Comparison of ENCODE assay signal across 10 cellular contexts in genomic region chr2:38835015-38835601, GRCh38. TPM values are rescaled to one million over a fixed set of nuclear protein-coding genes. Genes with fewer than 3 reads are reported as not detected.
DNase-seq lines count a peak whose midpoint lies in the region; ATAC-seq and TF ChIP-seq lines count a peak whose summit lies in the region.
"Had no signal": no experiment of that assay in that cellular context is flagged by ENCODE, and none has a peak within 500 bp of the region (broad histone marks: within the 10 kb centered on the region; RNA-seq: fewer than 3 reads in every experiment).

No MANE protein-coding gene starts in this region.

- no peak overlapping the region for H2BK120ac ChIP-seq in H9 (ENCODE audit: low read depth, low read length, poor library complexity, severe bottlenecking)

- peak overlapping the region in 5 of 11 experiments; percentile 49 to 78 (median 66); a peak in 10 of 22 replicates for H3K4me2 ChIP-seq in BLaER1 treated with 17β-estradiol and CSF1 and Interleukin-3, amounts not matched to agents 10 nM and 100 nM
- H3K4me2 ChIP-seq in H9 (ENCODE audit: insufficient read depth, insufficient read length, low read length), result no peak overlapping the region

- H3K4ac ChIP-seq in H9 (ENCODE audit: low read depth, low read length), result no peak overlapping the region

- H3K4me3 Mint-ChIP-seq in H9 (no peak overlapping the region), glutamatergic neuron (ENCODE audit: unreplicated experiment) (no peak overlapping the region)
- H3K4me3 Mint-ChIP-seq: stimulated activated naive CD8-positive, alpha-beta T cell treated with anti-CD3 and anti-CD28 coated beads, Interleukin-15, Interleukin-2, amounts not matched to agents 100 ng/mL and 50 ng/mL, for 24 hours had no signal

- no peak for DNase-seq in H9
- peak; percentile 14 for DNase-seq in SK-N-DZ (ENCODE audit: low spot score)
- no peak for DNase-seq in glutamatergic neuron
- DNase-seq in ovary, result no peak
- no peak for DNase-seq in NCI-H1092 treated with DMSO at 0.1 percent for 48 hours (lab: John Stamatoyannopoulos, UW)
- no peak for DNase-seq in ascending aorta (ENCODE audit: low spot score in 2 of 2)
- DNase-seq: activated CD4-positive, CD25-positive, alpha-beta regulatory T cell treated with anti-CD3 and anti-CD28 coated beads, Interleukin-2, amount 50 U/mL, for 72 hours had no signal

- no peak for ATAC-seq in GM21737 (IDR thresholded peaks at IDR 0.05; ENCODE audit: unreplicated experiment)

- no peak overlapping the region for H3K14ac ChIP-seq in H9 (ENCODE audit: insufficient read depth, low read length)

- H3K36me3 Mint-ChIP-seq in H9 (ENCODE audit: insufficient read depth in 1 of 3, low read depth in 3 of 3) (peaks cover 5 to 44% (median 18%) of the 10 kb centered on the region in 3 experiments; a peak in 6 of 7 replicates), glutamatergic neuron (ENCODE audit: unreplicated experiment) (no peaks in the 10 kb centered on the region)

- H4K5ac ChIP-seq in H9 (ENCODE audit: insufficient read length, low read depth, low read length), result no peak overlapping the region

- no peak overlapping the region for H2BK12ac ChIP-seq in H9 (ENCODE audit: insufficient read length, low read depth, low read length)

- no peak overlapping the region for H3T11ph ChIP-seq in H9 (ENCODE audit: low read length)

- peaks cover 0 to 88% (median 18%) of the 10 kb centered on the region in 10 experiments; a peak in 10 of 20 replicates for H3K4me1 ChIP-seq in BLaER1 treated with 17β-estradiol and CSF1 and Interleukin-3, amounts not matched to agents 10 nM and 100 nM
- H3K4me1 ChIP-seq in H9 (ENCODE audit: insufficient read depth, low read length) (no peaks in the 10 kb centered on the region), ovary (ENCODE audit: insufficient read depth) (no peaks in the 10 kb centered on the region), ascending aorta (no peaks in the 10 kb centered on the region)

- H3K27ac ChIP-seq in BLaER1 treated with 17β-estradiol and CSF1 and Interleukin-3, amounts not matched to agents 10 nM and 100 nM, result peak overlapping the region in 6 of 11 experiments; percentile 40 to 85 (median 78); a peak in 12 of 22 replicates
- no peak overlapping the region for H3K27ac ChIP-seq in H9 (ENCODE audit: insufficient read length, low read depth, low read length)
- no peak overlapping the region for H3K27ac ChIP-seq in ovary
- H3K27ac ChIP-seq in ascending aorta, result no peak overlapping the region

- H4K91ac ChIP-seq in H9 (ENCODE audit: insufficient read length, low read depth, low read length), result no peak overlapping the region

- TF ChIP-seq EP300 in ovary (IDR thresholded peaks at IDR 0.05), result no peak

- H3K4me1 Mint-ChIP-seq in H9, result no peaks in the 10 kb centered on the region
- H3K4me1 Mint-ChIP-seq in glutamatergic neuron (ENCODE audit: low read depth, unreplicated experiment), result no peaks in the 10 kb centered on the region

- H2AK5ac ChIP-seq in H9 (ENCODE audit: insufficient read length, low read length), result no peak overlapping the region

- peak overlapping the region in 5 of 11 experiments; percentile 30 to 63 (median 53); a peak in 8 of 22 replicates for H3K9ac ChIP-seq in BLaER1 treated with 17β-estradiol and CSF1 and Interleukin-3, amounts not matched to agents 10 nM and 100 nM
- H3K9ac ChIP-seq in H9 (ENCODE audit: extremely low read depth, insufficient read length, low read length), result no peak overlapping the region

- no peak overlapping the region for H3K27ac Mint-ChIP-seq in H9
- H3K27ac Mint-ChIP-seq in glutamatergic neuron (ENCODE audit: unreplicated experiment), result no peak overlapping the region
- H3K27ac Mint-ChIP-seq: stimulated activated naive CD8-positive, alpha-beta T cell treated with anti-CD3 and anti-CD28 coated beads, Interleukin-15, Interleukin-2, amounts not matched to agents 100 ng/mL and 50 ng/mL, for 24 hours had no signal

- no peak for TF ChIP-seq POLR2A in ovary (IDR thresholded peaks at IDR 0.05)

- no peak overlapping the region for H3K18ac ChIP-seq in H9 (ENCODE audit: insufficient read length, low read depth, low read length)

- H3K27me3 Mint-ChIP-seq in H9 (ENCODE audit: low read depth), result no peaks in the 10 kb centered on the region
- peaks cover 2% of the 10 kb centered on the region for H3K27me3 Mint-ChIP-seq in glutamatergic neuron (ENCODE audit: unreplicated experiment)
- H3K27me3 Mint-ChIP-seq: stimulated activated naive CD8-positive, alpha-beta T cell treated with anti-CD3 and anti-CD28 coated beads, Interleukin-15, Interleukin-2, amounts not matched to agents 100 ng/mL and 50 ng/mL, for 24 hours had no signal

- TF ChIP-seq CTCF in H9 (conservative IDR thresholded peaks at IDR 0.05) (peak; percentile 69), glutamatergic neuron (IDR thresholded peaks at IDR 0.05; ENCODE audit: partially characterized antibody, unreplicated experiment) (peak; percentile 39), ovary (IDR thresholded peaks at IDR 0.05) (no peak), ascending aorta (IDR thresholded peaks at IDR 0.05) (peak in 1 of 3 experiments; percentile 27)

- H2BK5ac ChIP-seq in H9 (ENCODE audit: insufficient read length, low read length), result no peak overlapping the region

- H2AFZ ChIP-seq in H9 (ENCODE audit: low read length), result no peak overlapping the region

- H3K79me1 ChIP-seq in H9 (ENCODE audit: insufficient read depth, low read depth, low read length, poor library complexity, severe bottlenecking), result no peaks in the 10 kb centered on the region

- H3K23ac ChIP-seq in H9 (ENCODE audit: insufficient read length, low read depth, low read length), result no peak overlapping the region

- peaks cover 0 to 84% (median 40%) of the 10 kb centered on the region in 11 experiments; a peak in 19 of 22 replicates for H3K36me3 ChIP-seq in BLaER1 treated with 17β-estradiol and CSF1 and Interleukin-3, amounts not matched to agents 10 nM and 100 nM
- no peaks in the 10 kb centered on the region for H3K36me3 ChIP-seq in ovary
- H3K36me3 ChIP-seq in ascending aorta, result peaks cover 28 to 38% of the 10 kb centered on the region in 2 donors

- H3K56ac ChIP-seq in H9 (ENCODE audit: insufficient read length, low read depth, low read length), result no peak overlapping the region

- H3K79me2 ChIP-seq in H9 (ENCODE audit: insufficient read depth, low read length), result no peaks in the 10 kb centered on the region

- no CpG with 5 or more reads among the region's 1 CpG for WGBS in H9 (ENCODE audit: extremely low coverage, insufficient read length, low lambda C conversion rate)
- 50 to 63% (median 50%) methylated on average over 1 of the region's 1 CpG for WGBS in ovary, 3 donors

- no peak overlapping the region for H2BK15ac ChIP-seq in H9 (ENCODE audit: low read depth, low read length)

- H4K8ac ChIP-seq in H9 (replicated peaks; ENCODE audit: insufficient read length, low read depth, low read length), result no peak overlapping the region

- H3K9me3 Mint-ChIP-seq in H9, result no peaks in the 10 kb centered on the region
- peaks cover 2% of the 10 kb centered on the region for H3K9me3 Mint-ChIP-seq in glutamatergic neuron (ENCODE audit: unreplicated experiment)
- H3K9me3 Mint-ChIP-seq: stimulated activated naive CD8-positive, alpha-beta T cell treated with anti-CD3 and anti-CD28 coated beads, Interleukin-15, Interleukin-2, amounts not matched to agents 100 ng/mL and 50 ng/mL, for 24 hours had no signal

- intact Hi-C loops in ovary (cut with DNase I), result no loop called here
- intact Hi-C loops in ascending aorta (cut with DNase I), result no loop called here

- H3K4me3 ChIP-seq in BLaER1 treated with 17β-estradiol and CSF1 and Interleukin-3, amounts not matched to agents 10 nM and 100 nM, result no peak overlapping the region
- H3K4me3 ChIP-seq in ovary, result no peak overlapping the region
- H3K4me3 ChIP-seq in ascending aorta, result no peak overlapping the region

- H3K9me3 ChIP-seq in BLaER1 treated with 17β-estradiol and CSF1 and Interleukin-3, amounts not matched to agents 10 nM and 100 nM (replicated peaks in 1 of 11), result 0 out of 22 replicates have a peak, but pooled peaks cover 0 to 3% (median 0%) of the 10 kb centered on the region in 11 experiments
- no peaks in the 10 kb centered on the region for H3K9me3 ChIP-seq in H9 (ENCODE audit: control insufficient read depth, low read depth, low read length)
- no peaks in the 10 kb centered on the region for H3K9me3 ChIP-seq in ovary
- no peaks in the 10 kb centered on the region for H3K9me3 ChIP-seq in ascending aorta

- H3K23me2 ChIP-seq in H9 (ENCODE audit: insufficient read length, low read depth, low read length, poor library complexity, severe bottlenecking), result no peaks in the 10 kb centered on the region

- H3K27me3 ChIP-seq in BLaER1 treated with 17β-estradiol and CSF1 and Interleukin-3, amounts not matched to agents 10 nM and 100 nM, result no peaks in the 10 kb centered on the region
- H3K27me3 ChIP-seq in H9 (ENCODE audit: insufficient read depth, low read length) (no peaks in the 10 kb centered on the region), ovary (no peaks in the 10 kb centered on the region), ascending aorta (no peaks in the 10 kb centered on the region)

- no peaks in the 10 kb centered on the region for H4K20me1 ChIP-seq in BLaER1 treated with 17β-estradiol and CSF1 and Interleukin-3, amounts not matched to agents 10 nM and 100 nM
- H4K20me1 ChIP-seq in H9 (ENCODE audit: control insufficient read depth, insufficient read depth, insufficient read length), result no peaks in the 10 kb centered on the region

- no peak overlapping the region for H2BK20ac ChIP-seq in H9 (ENCODE audit: low read depth, low read length, poor library complexity, severe bottlenecking)

RNA-seq across cellular contexts. Expression of gene DHX57, which starts 40.6 kb away (rescaled TPM):
- 27.5 and 32.0 TPM in 2 replicates for total RNA-seq in H9 (2021)
- 17.0 and 19.3 TPM in 2 replicates for polyA plus RNA-seq in SK-N-DZ (2014; cell fraction: cytosol; rRNA removed)
- polyA plus RNA-seq in SK-N-DZ (2014; cell fraction: nucleus; rRNA removed), result 19.9 and 27.5 TPM in 2 replicates
- total RNA-seq in glutamatergic neuron (ENCODE audit: unreplicated experiment), result 38.6 TPM
- 10 to 100 TPM in 6 of 7 donors, 1 to 10 TPM in 1; 8.7 to 24.4 (median 16.9) TPM for total RNA-seq in ovary
- 10 to 100 TPM; 10.6 to 16.5 TPM for polyA plus RNA-seq in ovary
- total RNA-seq in ascending aorta, result 4.3 TPM

RNA-seq across cellular contexts. Expression of gene MORN2, which starts 40.7 kb away (rescaled TPM):
- 6.7 and 8.0 TPM in 2 replicates for total RNA-seq in H9 (2021)
- polyA plus RNA-seq in SK-N-DZ (2014; cell fraction: cytosol; rRNA removed), result 23.1 and 27.8 TPM in 2 replicates
- polyA plus RNA-seq in SK-N-DZ (2014; cell fraction: nucleus; rRNA removed), result 16.8 and 17.8 TPM in 2 replicates
- 5.7 TPM for total RNA-seq in glutamatergic neuron (ENCODE audit: unreplicated experiment)
- total RNA-seq in ovary, result 10 to 100 TPM; 12.9 to 46.9 (median 15.9) TPM
- polyA plus RNA-seq in ovary, result 10 to 100 TPM; 25.7 to 31.8 TPM
- total RNA-seq in ascending aorta, result not detected

RNA-seq across cellular contexts. Expression of gene ARHGEF33, which starts 54.6 kb away (rescaled TPM):
- total RNA-seq in H9 (2021) (0.64 and 0.92 TPM in 2 replicates), glutamatergic neuron (ENCODE audit: unreplicated experiment) (1.1 TPM), ovary (1 to 10 TPM; 1.3 to 4.4 (median 3.4) TPM), ascending aorta (6.4 TPM)
- polyA plus RNA-seq in SK-N-DZ (2014; cell fraction: cytosol; rRNA removed), result 0.24 and 0.31 TPM in 2 replicates
- 0.44 TPM in 1 of 2 replicates, not detected in the other for polyA plus RNA-seq in SK-N-DZ (2014; cell fraction: nucleus; rRNA removed)
- 1 to 10 TPM; 2.2 to 2.8 TPM for polyA plus RNA-seq in ovary

RNA-seq across cellular contexts. Expression of gene GEMIN6, which starts 57.1 kb away (rescaled TPM):
- 21.9 and 22.1 TPM in 2 replicates for total RNA-seq in H9 (2021)
- 17.3 and 23.6 TPM in 2 replicates for polyA plus RNA-seq in SK-N-DZ (2014; cell fraction: cytosol; rRNA removed)
- 11.0 and 13.0 TPM in 2 replicates for polyA plus RNA-seq in SK-N-DZ (2014; cell fraction: nucleus; rRNA removed)
- total RNA-seq in glutamatergic neuron (ENCODE audit: unreplicated experiment), result 9.1 TPM
- total RNA-seq in ovary, result 10 to 100 TPM in 6 of 7 donors, 1 to 10 TPM in 1; 6.4 to 17.6 (median 12.1) TPM
- 10 to 100 TPM in 1 of 2 donors, 1 to 10 TPM in 1; 6.9 to 14.9 TPM for polyA plus RNA-seq in ovary
- total RNA-seq in ascending aorta, result 0.85 TPM

Comparison
In these comparisons a context has a peak if more than half of its experiments do, and no peak if none do; other contexts are left out.
1. H3K27ac ChIP-seq: peak in BLaER1 treated with 17β-estradiol and CSF1 and Interleukin-3, amounts not matched to agents 10 nM and 100 nM (6 of 11); none in H9 (single experiment), ovary (0 of 2) and ascending aorta (0 of 2).
2. CTCF ChIP-seq: peak in H9 (single experiment) and glutamatergic neuron (single experiment); none in ovary (0 of 3).